In the genomic region with DNA sequence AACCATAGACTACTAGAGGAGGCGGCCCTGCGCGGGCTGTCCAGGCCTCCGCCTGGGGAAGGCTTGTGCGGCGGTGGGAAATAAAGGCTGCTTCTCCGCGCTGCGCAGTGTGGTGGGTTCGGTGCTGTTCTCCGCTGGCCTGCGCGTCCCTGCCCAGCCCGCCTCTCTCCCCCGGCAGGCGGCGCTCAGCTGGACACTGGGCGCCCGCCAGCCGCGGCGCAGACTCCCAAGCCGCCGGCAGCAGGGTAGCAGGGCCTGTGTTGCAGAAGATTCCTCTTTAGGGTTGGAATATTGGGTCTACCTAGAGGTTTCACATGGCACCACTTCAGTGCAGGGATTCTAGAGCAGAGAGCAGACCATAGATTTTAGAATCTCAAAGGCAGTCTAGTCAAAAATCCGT, we compare ENCODE assay signal across 22 cellular contexts.
"Had no signal": no experiment of that assay in that cellular context is flagged by ENCODE, and none has a peak within 500 bp of the region (broad histone marks: within the 10 kb centered on the region; RNA-seq: fewer than 3 reads in every experiment).

No MANE protein-coding gene starts in this region.

- H3K4me3 ChIP-seq: SJSA1, SK-N-MC had no signal

- H3K4me1 ChIP-seq: SJSA1 had no signal

- H3K27ac ChIP-seq: KMS-11, SJSA1, SK-N-MC had no signal

- H3K27me3 ChIP-seq: SJSA1 had no signal

- ATAC-seq: HepG2 had no signal

- H3K9me3 ChIP-seq: SJSA1 had no signal

- DNase-seq: IMR-90, Kasumi-1, MM.1S, NCI-H1092 treated with DMSO at 0.1 percent for 48 hours, NCI-H1436, NCI-H187, NCI-H2029, NCI-H2081 treated with DMSO at 0.1 percent for 48 hours, NCI-H2171, NCI-H226, NCI-H446, NCI-H510A, NCI-H524 treated with DMSO at 0.1 percent for 48 hours, NCI-H69, NCI-H774, Right ventricle myocardium superior, RPMI8226, SIG-M5 had no signal

- H3K36me3 ChIP-seq: SJSA1 had no signal
